25 cellular contexts compared by ENCODE assay signal in the genomic region with DNA sequence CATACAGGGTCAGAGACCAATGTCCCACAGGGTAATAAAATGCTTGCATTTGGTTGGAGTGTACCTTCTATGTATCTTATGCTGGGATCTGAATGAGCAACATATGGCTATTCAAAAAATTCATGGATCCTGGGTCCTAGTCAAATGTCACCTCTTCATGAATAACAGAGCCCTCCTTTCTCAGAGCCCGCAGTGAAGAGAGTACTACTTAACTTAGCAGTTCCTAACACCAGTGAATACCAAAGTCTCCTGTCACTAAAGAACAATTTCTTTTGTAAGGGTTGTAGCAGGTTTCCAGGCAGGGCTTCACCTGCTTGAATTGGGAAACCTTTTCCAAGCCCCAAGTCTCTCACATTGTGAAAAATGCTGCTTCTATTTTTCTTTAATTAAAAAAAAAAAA.
"Had no signal": no experiment of that assay in that cellular context is flagged by ENCODE, and none has a peak within 500 bp of the region (broad histone marks: within the 10 kb centered on the region; RNA-seq: fewer than 3 reads in every experiment).

No MANE protein-coding gene starts in this region.

- H3K36me3 Mint-ChIP-seq: mesothelial cell of epicardium; naive B cell; natural killer cell; neural progenitor cell; stimulated activated naive B cell treated with anti-CD40 and anti-IgM and Interleukin-4, amounts not matched to agents 10 μg/mL and 1 μg/mL and 100 μg/mL, for 72 hours; type B pancreatic cell had no signal

- ATAC-seq: natural killer cell; right lobe of liver; stimulated activated naive CD8-positive, alpha-beta T cell treated with anti-CD3 and anti-CD28 coated beads, Interleukin-15, Interleukin-2, amounts not matched to agents 100 U/mL and 50 U/mL, for 24 hours had no signal

- H3K9ac ChIP-seq: neural progenitor cell had no signal

- H3K4me3 Mint-ChIP-seq: mesothelial cell of epicardium; naive B cell; natural killer cell; nephron progenitor cell; neural progenitor cell; stimulated activated naive B cell treated with anti-CD40 and anti-IgM and Interleukin-4, amounts not matched to agents 10 μg/mL and 1 μg/mL and 100 μg/mL, for 72 hours; type B pancreatic cell had no signal

- H3K4me1 ChIP-seq: left ventricle myocardium inferior, right lobe of liver, stomach, uterus had no signal

- H3K27ac ChIP-seq: left ventricle myocardium inferior, neural progenitor cell, ovary, right atrium auricular region, right lobe of liver, stomach, testis, tibial artery, uterus had no signal

- H3K36me3 ChIP-seq: left ventricle myocardium inferior, neural progenitor cell, ovary, right atrium auricular region, right lobe of liver, stomach, tibial artery, uterus had no signal

- H3K9me3 ChIP-seq: left ventricle myocardium inferior, ovary, right atrium auricular region, right lobe of liver, stomach, testis, tibial artery, uterus had no signal

- H2AFZ ChIP-seq: neural progenitor cell had no signal

- H3K27me3 ChIP-seq: neural progenitor cell, ovary, right atrium auricular region, right lobe of liver, stomach, testis, tibial artery, uterus had no signal

- H3K4me3 ChIP-seq: left ventricle myocardium inferior, lung, neural progenitor cell, ovary, right atrium auricular region, right lobe of liver, smooth muscle cell, stomach, testis, tibial artery, uterus had no signal

- DNase-seq: hypothalamus; islet precursor cell; left ventricle myocardium inferior; mesendoderm; naive B cell; natural killer cell; nephron progenitor cell; ovary; right lobe of liver; stimulated activated CD4-positive, alpha-beta T cell treated with anti-CD3 and anti-CD28 coated beads, Interleukin-15, amount 100 ng/mL, for 24 hours; stimulated activated CD4-positive, alpha-beta T cell treated with anti-CD3 and anti-CD28 coated beads, Interleukin-2, amount 100 ng/mL, for 24 hours; stimulated activated CD4-positive, alpha-beta T cell treated with anti-CD3 and anti-CD28 coated beads, Interleukin-4, amount 100 ng/mL, for 1 hour; stimulated activated naive B cell treated with anti-CD40 and anti-IgM and Interleukin-4, amounts not matched to agents 10 μg/mL and 1 μg/mL and 100 μg/mL, for 72 hours; stimulated activated naive CD8-positive, alpha-beta T cell treated with anti-CD3 and anti-CD28 coated beads, Interleukin-15, Interleukin-2, amounts not matched to agents 100 U/mL and 50 U/mL, for 24 hours; stomach; testis; tibial artery; uterus had no signal

- H3K9me3 Mint-ChIP-seq: mesothelial cell of epicardium, nephron progenitor cell, type B pancreatic cell had no signal

- H3K27me3 Mint-ChIP-seq: naive B cell; progenitor cell of endocrine pancreas; stimulated activated naive B cell treated with anti-CD40 and anti-IgM and Interleukin-4, amounts not matched to agents 10 μg/mL and 1 μg/mL and 100 μg/mL, for 72 hours; type B pancreatic cell had no signal

- H3K4me1 Mint-ChIP-seq: naive B cell; natural killer cell; stimulated activated naive B cell treated with anti-CD40 and anti-IgM and Interleukin-4, amounts not matched to agents 10 μg/mL and 1 μg/mL and 100 μg/mL, for 72 hours had no signal

- H3K4me2 ChIP-seq: neural progenitor cell, smooth muscle cell had no signal

- H3K27ac Mint-ChIP-seq: mesothelial cell of epicardium; naive B cell; natural killer cell; nephron progenitor cell; progenitor cell of endocrine pancreas; stimulated activated naive B cell treated with anti-CD40 and anti-IgM and Interleukin-4, amounts not matched to agents 10 μg/mL and 1 μg/mL and 100 μg/mL, for 72 hours; type B pancreatic cell had no signal
